12 cellular contexts compared by ENCODE assay signal in genomic region chr10:91613411-91614253, GRCh38. TPM values are rescaled to one million over a fixed set of nuclear protein-coding genes. Genes with fewer than 3 reads are reported as not detected.
DNase-seq lines count a peak whose midpoint lies in the region; ATAC-seq and TF ChIP-seq lines count a peak whose summit lies in the region.
"Had no signal": no experiment of that assay in that cellular context is flagged by ENCODE, and none has a peak within 500 bp of the region (broad histone marks: within the 10 kb centered on the region; RNA-seq: fewer than 3 reads in every experiment).

No MANE protein-coding gene starts in this region.

- H3K4me3 ChIP-seq in PC-9: no peak overlapping the region
- H3K4me3 ChIP-seq in esophagus muscularis mucosa: no peak overlapping the region
- H3K4me3 ChIP-seq in psoas muscle: peak overlapping the region; percentile 33
- no peak overlapping the region for H3K4me3 ChIP-seq in effector memory CD4-positive, alpha-beta T cell (ENCODE audit: insufficient read depth, low read depth, low read length, poor library complexity, severe bottlenecking)
- H3K4me3 ChIP-seq: lung had no signal

- peak; percentile 81 to 91 (median 83) for ATAC-seq in psoas muscle
- no peak for ATAC-seq in T-cell (replicated peaks in 1 of 4)

- no peak overlapping the region for H2AFZ ChIP-seq in PC-9

- H3F3A ChIP-seq in PC-9 (ENCODE audit: insufficient read depth, low read depth): peaks cover 27% of the 10 kb centered on the region

- no peaks in the 10 kb centered on the region for H3K4me1 Mint-ChIP-seq in T-cell
- H3K4me1 Mint-ChIP-seq: activated naive CD8-positive, alpha-beta T cell treated with anti-CD3 and anti-CD28 coated beads, Interleukin-2, amount 10 ng/mL, durations not matched to agents 7 days and 5 days had no signal

- peaks cover 9 to 18% of the 10 kb centered on the region in 2 donors for H3K27me3 Mint-ChIP-seq in T-cell

- WGBS in esophagus muscularis mucosa: 23% methylated on average over 4 of the region's 4 CpGs
- 15 to 25% (median 24%) methylated on average over 4 of the region's 4 CpGs for WGBS in psoas muscle, 3 donors

- no peaks in the 10 kb centered on the region for H3K79me2 ChIP-seq in PC-9 (ENCODE audit: low read depth)

- H3K4me3 Mint-ChIP-seq in T-cell: no peak overlapping the region
- H3K4me3 Mint-ChIP-seq: activated naive CD8-positive, alpha-beta T cell treated with anti-CD3 and anti-CD28 coated beads, Interleukin-2, amount 10 ng/mL, durations not matched to agents 7 days and 5 days had no signal

- no peak for TF ChIP-seq CTCF in PC-9 (conservative IDR thresholded peaks at IDR 0.05)
- no peak for TF ChIP-seq CTCF in esophagus muscularis mucosa (IDR thresholded peaks at IDR 0.05)
- TF ChIP-seq CTCF in psoas muscle (IDR thresholded peaks at IDR 0.05): no peak

- TF ChIP-seq POLR2A in esophagus muscularis mucosa (IDR thresholded peaks at IDR 0.05; ENCODE audit: low read depth): no peak

- H3K27ac Mint-ChIP-seq in T-cell: no peak overlapping the region
- H3K27ac Mint-ChIP-seq: activated naive CD8-positive, alpha-beta T cell treated with anti-CD3 and anti-CD28 coated beads, Interleukin-2, amount 10 ng/mL, durations not matched to agents 7 days and 5 days had no signal

- H3K9me3 ChIP-seq in PC-9 (ENCODE audit: insufficient read depth, low read depth): no peaks in the 10 kb centered on the region
- H3K9me3 ChIP-seq in esophagus muscularis mucosa: no peaks in the 10 kb centered on the region
- H3K9me3 ChIP-seq in psoas muscle: no peaks in the 10 kb centered on the region
- no peaks in the 10 kb centered on the region for H3K9me3 ChIP-seq in effector memory CD4-positive, alpha-beta T cell (ENCODE audit: control insufficient read depth, low read length)

- CTCF ChIA-PET in PC-9 (lab: Charles Lee) (no interaction called here), T-cell (lab: Charles Lee) (no interaction called here)

- H3K36me3 Mint-ChIP-seq in T-cell: no peaks in the 10 kb centered on the region
- H3K36me3 Mint-ChIP-seq: activated naive CD8-positive, alpha-beta T cell treated with anti-CD3 and anti-CD28 coated beads, Interleukin-2, amount 10 ng/mL, durations not matched to agents 7 days and 5 days had no signal

- BruUV-seq in PC-9 (replicated peaks; lab: Mats Ljungman, UMichigan): TSS peak; percentile 52

- H3K4me1 ChIP-seq in PC-9 (replicated peaks; ENCODE audit: insufficient read depth) (peaks cover 43% of the 10 kb centered on the region), esophagus muscularis mucosa (peaks cover 27 to 53% (median 50%) of the 10 kb centered on the region in 4 donors), psoas muscle (peaks cover 51% of the 10 kb centered on the region)
- H3K4me1 ChIP-seq in effector memory CD4-positive, alpha-beta T cell (ENCODE audit: control insufficient read depth, insufficient read depth, low read length, poor library complexity, severe bottlenecking): no peaks in the 10 kb centered on the region

- H3K9me3 Mint-ChIP-seq in T-cell: no peaks in the 10 kb centered on the region
- H3K9me3 Mint-ChIP-seq: activated naive CD8-positive, alpha-beta T cell treated with anti-CD3 and anti-CD28 coated beads, Interleukin-2, amount 10 ng/mL, durations not matched to agents 7 days and 5 days had no signal

- POLR2A ChIA-PET in PC-9 (lab: Charles Lee; ENCODE audit: unreplicated experiment): interaction anchor here (0.7 kb wide), 1 partner anchor 257 kb away, joined by 7 read pairs; no protein-coding TSS in a partner anchor
- POLR2A ChIA-PET in T-cell (lab: Charles Lee): interaction anchor here in 1 of 2 donors (0.6 kb wide), 1 partner anchor 8 kb away, joined by 3 read pairs; no protein-coding TSS in a partner anchor

- H3K27me3 ChIP-seq in PC-9 (ENCODE audit: insufficient read depth, low read depth): no peaks in the 10 kb centered on the region
- H3K27me3 ChIP-seq in esophagus muscularis mucosa: no peaks in the 10 kb centered on the region
- H3K27me3 ChIP-seq in psoas muscle (ENCODE audit: insufficient read depth in 3 of 3, low read length in 2 of 3): no peaks in the 10 kb centered on the region
- peaks cover 4% of the 10 kb centered on the region for H3K27me3 ChIP-seq in effector memory CD4-positive, alpha-beta T cell (replicated peaks; ENCODE audit: control insufficient read depth, insufficient read depth, low read length, poor library complexity, severe bottlenecking)

- DNase-seq in Caki2 (ENCODE audit: low read depth): peak; percentile 73
- peak; percentile 40 to 82 for DNase-seq in PC-9
- no peak for DNase-seq in esophagus muscularis mucosa (ENCODE audit: extremely low spot score)
- peak; percentile 55 to 80 for DNase-seq in psoas muscle
- DNase-seq in 8988T: no peak
- no peak for DNase-seq in effector memory CD4-positive, alpha-beta T cell
- DNase-seq in SK-N-DZ (ENCODE audit: low spot score): no peak
- no peak for DNase-seq in T-cell
- DNase-seq: activated naive CD8-positive, alpha-beta T cell treated with anti-CD3 and anti-CD28 coated beads, Interleukin-2, amount 10 ng/mL, durations not matched to agents 7 days and 5 days; stimulated activated CD8-positive, alpha-beta memory T cell treated with anti-CD3 and anti-CD28 coated beads, Interleukin-4, amount 100 ng/mL, for 48 hours; T-helper 1 cell had no signal

- H3K27ac ChIP-seq in PC-9: peak overlapping the region; percentile 58
- peak overlapping the region; percentile 67 to 75 (median 73) for H3K27ac ChIP-seq in esophagus muscularis mucosa (replicated peaks in 1 of 4)
- H3K27ac ChIP-seq in psoas muscle: peak overlapping the region; percentile 94
- H3K27ac ChIP-seq in effector memory CD4-positive, alpha-beta T cell (ENCODE audit: insufficient read depth, low read length, poor library complexity, severe bottlenecking): no peak overlapping the region

- no peaks in the 10 kb centered on the region for H4K20me1 ChIP-seq in PC-9 (ENCODE audit: insufficient read depth)

- in situ Hi-C loops in Caki2 (cut with HindIII; ENCODE audit: low pct_unique_long_range_greater_than_20kb, low sequenced_read_pairs): no loop called here

- intact Hi-C loops in PC-9 (cut with micrococcal nuclease; ENCODE audit: unreplicated experiment) (loop anchor here (10.0 kb wide), 1 partner anchor 679 kb away; no protein-coding TSS in a partner anchor), esophagus muscularis mucosa (cut with DNase I) (no loop called here), psoas muscle (cut with DNase I) (loop anchor here in 1 of 2 donors (1.0 kb wide), 1 partner anchor 24 kb away; no protein-coding TSS in a partner anchor)

- H3K36me3 ChIP-seq in PC-9 (ENCODE audit: low read depth) (no peaks in the 10 kb centered on the region), esophagus muscularis mucosa (no peaks in the 10 kb centered on the region), psoas muscle (ENCODE audit: insufficient read depth in 1 of 2, low read depth in 1 of 2) (no peaks in the 10 kb centered on the region)
- no peaks in the 10 kb centered on the region for H3K36me3 ChIP-seq in effector memory CD4-positive, alpha-beta T cell (ENCODE audit: control insufficient read depth, insufficient read depth, low read length)

- H3K4me2 ChIP-seq in PC-9: peak overlapping the region; percentile 40

- H3K9me2 ChIP-seq in PC-9 (ENCODE audit: insufficient read depth): no peaks in the 10 kb centered on the region

- TF ChIP-seq EP300 in esophagus muscularis mucosa (IDR thresholded peaks at IDR 0.05): no peak

RNA-seq across cellular contexts. Expression of gene PPP1R3C, which starts 19.2 kb away (rescaled TPM):
- total RNA-seq in Caki2 (2014; rRNA removed; shearing (Covaris generic); ENCODE audit: low replicate concordance): 3.5 and 4.2 TPM in 2 replicates
- total RNA-seq in PC-9 (2021) (1.5 and 1.8 TPM in 2 replicates), esophagus muscularis mucosa (100 to 1,000 TPM in 1 of 4 donors, 10 to 100 TPM in 3; 46.7 to 111 (median 87.8) TPM), psoas muscle (100 to 1,000 TPM in 3 of 4 donors, 10 to 100 TPM in 1; 89.6 to 359 (median 280) TPM), T-cell (under 1 TPM in 3 of 5 donors, not detected in 2; 0.13 to 0.26 (median 0.19) TPM)
- 100 to 1,000 TPM in 1 of 3 donors, 10 to 100 TPM in 2; 38.5 to 111 (median 59.1) TPM for polyA plus RNA-seq in psoas muscle
- 2.0 and 2.1 TPM in 2 replicates for polyA plus RNA-seq in SK-N-DZ (2014; cell fraction: cytosol; rRNA removed)
- 0.66 and 1.3 TPM in 2 replicates for polyA plus RNA-seq in SK-N-DZ (2014; cell fraction: nucleus; rRNA removed)

Comparison
In these comparisons a context has a peak if more than half of its experiments do, and no peak if none do; other contexts are left out.
1. DNase-seq: peak in Caki2 (single experiment), PC-9 (2 of 2) and psoas muscle (2 of 2); none in esophagus muscularis mucosa (single experiment), 8988T (single experiment), effector memory CD4-positive, alpha-beta T cell (0 of 3), SK-N-DZ (single experiment) and T-cell (0 of 34).
2. ATAC-seq: peak in psoas muscle (4 of 4); none in T-cell (0 of 4).